ENCODE assay signal across 13 cellular contexts in the genomic region with DNA sequence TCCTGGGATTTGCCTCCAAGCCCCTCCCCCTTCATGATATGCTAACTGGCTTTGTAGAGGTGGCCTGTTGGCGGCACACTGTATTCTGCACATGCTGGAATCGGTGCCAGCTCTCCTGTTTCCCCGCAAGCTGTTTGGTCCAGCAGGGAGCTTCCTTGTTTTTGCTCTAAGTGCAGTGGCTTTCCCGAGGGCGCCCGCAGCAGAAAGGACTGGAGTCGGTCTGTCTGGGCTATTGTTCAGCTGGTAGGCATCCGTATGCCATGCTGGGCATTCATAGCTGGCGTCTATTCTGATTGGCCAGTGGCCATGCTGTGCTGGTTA.
DNase-seq lines count a peak whose midpoint lies in the region; ATAC-seq and TF ChIP-seq lines count a peak whose summit lies in the region.
"Had no signal": no experiment of that assay in that cellular context is flagged by ENCODE, and none has a peak within 500 bp of the region (broad histone marks: within the 10 kb centered on the region; RNA-seq: fewer than 3 reads in every experiment).

No MANE protein-coding gene starts in this region.

- no peak overlapping the region for H3K4me3 ChIP-seq in right cardiac atrium (ENCODE audit: low read length)
- no peak overlapping the region for H3K4me3 ChIP-seq in upper lobe of left lung
- H3K4me3 ChIP-seq: GM23338 had no signal

- H3K27ac Mint-ChIP-seq in activated CD8-positive, alpha-beta T cell treated with anti-CD3 and anti-CD28 coated beads, Interleukin-2, amount 10 ng/mL, durations not matched to agents 7 days and 5 days = no peak overlapping the region
- no peak overlapping the region for H3K27ac Mint-ChIP-seq in activated CD8-positive, alpha-beta T cell treated with anti-CD3 and anti-CD28 coated beads for 36 hours
- H3K27ac Mint-ChIP-seq: activated T-cell treated with anti-CD3 and anti-CD28 coated beads, Interleukin-2, amount 50 U/mL, for 72 hours; GM23338; stimulated activated naive B cell treated with anti-CD40 and anti-IgM and Interleukin-4, amounts not matched to agents 10 μg/mL and 1 μg/mL and 100 μg/mL, for 72 hours had no signal

- intact Hi-C loops in Right ventricle myocardium inferior (cut with DNase I) (no loop called here), left cardiac atrium (cut with DNase I) (no loop called here), right cardiac atrium (cut with DNase I) (no loop called here)
- intact Hi-C loops in activated CD8-positive, alpha-beta T cell treated with anti-CD3 and anti-CD28 coated beads for 36 hours (cut with micrococcal nuclease) = no loop called here

- CTCF ChIA-PET in activated CD8-positive, alpha-beta T cell treated with anti-CD3 and anti-CD28 coated beads, Interleukin-2, amount 10 ng/mL, durations not matched to agents 7 days and 5 days (lab: Charles Lee) = no interaction called here
- CTCF ChIA-PET in activated CD8-positive, alpha-beta T cell treated with anti-CD3 and anti-CD28 coated beads for 36 hours (lab: Charles Lee) = no interaction called here

- H3K27me3 ChIP-seq in right cardiac atrium (ENCODE audit: control insufficient read depth, insufficient read depth) = no peaks in the 10 kb centered on the region
- H3K27me3 ChIP-seq in upper lobe of left lung = no peaks in the 10 kb centered on the region

- peak; percentile 33 for ATAC-seq in Right ventricle myocardium inferior
- no peak for ATAC-seq in left cardiac atrium
- ATAC-seq in right cardiac atrium = peak; percentile 35 to 47
- ATAC-seq in upper lobe of left lung (ENCODE audit: low FRiP score in 2 of 2) = peak in 1 of 2 donors; percentile 46
- ATAC-seq in activated CD8-positive, alpha-beta T cell treated with anti-CD3 and anti-CD28 coated beads, Interleukin-2, amount 10 ng/mL, durations not matched to agents 7 days and 5 days = no peak
- no peak for ATAC-seq in activated CD8-positive, alpha-beta T cell treated with anti-CD3 and anti-CD28 coated beads for 36 hours
- ATAC-seq: activated T-cell treated with anti-CD3 and anti-CD28 coated beads, Interleukin-2, amount 50 U/mL, for 72 hours; GM23338; stimulated activated naive B cell treated with anti-CD40 and anti-IgM and Interleukin-4, amounts not matched to agents 10 μg/mL and 1 μg/mL and 100 μg/mL, for 72 hours had no signal

- peaks cover 6% of the 10 kb centered on the region for H3K4me1 Mint-ChIP-seq in activated CD8-positive, alpha-beta T cell treated with anti-CD3 and anti-CD28 coated beads, Interleukin-2, amount 10 ng/mL, durations not matched to agents 7 days and 5 days (ENCODE audit: low read depth)
- peaks cover 4% of the 10 kb centered on the region for H3K4me1 Mint-ChIP-seq in activated CD8-positive, alpha-beta T cell treated with anti-CD3 and anti-CD28 coated beads for 36 hours (ENCODE audit: low read depth)

- H3K9me3 ChIP-seq in right cardiac atrium (ENCODE audit: control insufficient read depth, low read length) (no peaks in the 10 kb centered on the region), upper lobe of left lung (no peaks in the 10 kb centered on the region)

- H3K36me3 ChIP-seq in upper lobe of left lung = no peaks in the 10 kb centered on the region

- no peak for TF ChIP-seq CTCF in upper lobe of left lung (IDR thresholded peaks at IDR 0.05)
- TF ChIP-seq CTCF in activated CD8-positive, alpha-beta T cell treated with anti-CD3 and anti-CD28 coated beads for 36 hours (IDR thresholded peaks at IDR 0.05) = no peak

- H3K9me3 Mint-ChIP-seq in activated CD8-positive, alpha-beta T cell treated with anti-CD3 and anti-CD28 coated beads, Interleukin-2, amount 10 ng/mL, durations not matched to agents 7 days and 5 days (ENCODE audit: insufficient read depth) = no peaks in the 10 kb centered on the region
- H3K9me3 Mint-ChIP-seq in activated CD8-positive, alpha-beta T cell treated with anti-CD3 and anti-CD28 coated beads for 36 hours = no peaks in the 10 kb centered on the region
- H3K9me3 Mint-ChIP-seq: GM23338; stimulated activated naive B cell treated with anti-CD40 and anti-IgM and Interleukin-4, amounts not matched to agents 10 μg/mL and 1 μg/mL and 100 μg/mL, for 72 hours had no signal

- H3K36me3 Mint-ChIP-seq in activated CD8-positive, alpha-beta T cell treated with anti-CD3 and anti-CD28 coated beads, Interleukin-2, amount 10 ng/mL, durations not matched to agents 7 days and 5 days (ENCODE audit: low read depth) = no peaks in the 10 kb centered on the region
- no peaks in the 10 kb centered on the region for H3K36me3 Mint-ChIP-seq in activated CD8-positive, alpha-beta T cell treated with anti-CD3 and anti-CD28 coated beads for 36 hours (ENCODE audit: low read depth)
- H3K36me3 Mint-ChIP-seq: stimulated activated naive B cell treated with anti-CD40 and anti-IgM and Interleukin-4, amounts not matched to agents 10 μg/mL and 1 μg/mL and 100 μg/mL, for 72 hours had no signal

- H3K4me3 Mint-ChIP-seq in activated CD8-positive, alpha-beta T cell treated with anti-CD3 and anti-CD28 coated beads, Interleukin-2, amount 10 ng/mL, durations not matched to agents 7 days and 5 days = no peak overlapping the region
- no peak overlapping the region for H3K4me3 Mint-ChIP-seq in activated CD8-positive, alpha-beta T cell treated with anti-CD3 and anti-CD28 coated beads for 36 hours
- H3K4me3 Mint-ChIP-seq: activated T-cell treated with anti-CD3 and anti-CD28 coated beads, Interleukin-2, amount 50 U/mL, for 72 hours; GM23338; stimulated activated naive B cell treated with anti-CD40 and anti-IgM and Interleukin-4, amounts not matched to agents 10 μg/mL and 1 μg/mL and 100 μg/mL, for 72 hours had no signal

- DNase-seq in Right ventricle myocardium inferior (ENCODE audit: missing footprints) = no peak
- DNase-seq in left cardiac atrium = no peak
- DNase-seq in NCI-H446 (lab: John Stamatoyannopoulos, UW) = peak; percentile 64 to 94
- DNase-seq in right cardiac atrium = no peak
- DNase-seq in upper lobe of left lung = peak in 1 of 2 donors; percentile 79
- DNase-seq in activated CD8-positive, alpha-beta T cell treated with anti-CD3 and anti-CD28 coated beads, Interleukin-2, amount 10 ng/mL, durations not matched to agents 7 days and 5 days = no peak
- DNase-seq in activated CD8-positive, alpha-beta T cell treated with anti-CD3 and anti-CD28 coated beads for 36 hours = no peak
- DNase-seq in activated CD8-positive, alpha-beta memory T cell treated with anti-CD3 and anti-CD28 coated beads, Interleukin-2, amount 50 U/mL, for 48 hours = no peak
- DNase-seq: activated T-cell treated with anti-CD3 and anti-CD28 coated beads, Interleukin-2, amount 50 U/mL, for 72 hours; occipital lobe; stimulated activated CD4-positive, alpha-beta T cell treated with anti-CD3 and anti-CD28 coated beads, Interleukin-1b, Interleukin-23, amount 100 ng/mL, for 48 hours; stimulated activated naive B cell treated with anti-CD40 and anti-IgM and Interleukin-4, amounts not matched to agents 10 μg/mL and 1 μg/mL and 100 μg/mL, for 72 hours had no signal

- WGBS in right cardiac atrium = 70% methylated on average over 9 of the region's 9 CpGs
- 45 to 59% methylated on average over 9 of the region's 9 CpGs for WGBS in upper lobe of left lung, 2 donors

- POLR2A ChIA-PET in activated CD8-positive, alpha-beta T cell treated with anti-CD3 and anti-CD28 coated beads, Interleukin-2, amount 10 ng/mL, durations not matched to agents 7 days and 5 days (lab: Charles Lee) = interaction anchor here (0.9 kb wide), 1 partner anchor 8 kb away, joined by 3 read pairs; no protein-coding TSS in a partner anchor
- POLR2A ChIA-PET in activated CD8-positive, alpha-beta T cell treated with anti-CD3 and anti-CD28 coated beads for 36 hours (lab: Charles Lee) = no interaction called here

- H3K4me1 ChIP-seq in right cardiac atrium (ENCODE audit: control insufficient read depth, insufficient read depth, low read length) = no peaks in the 10 kb centered on the region
- peaks cover 0 to 18% (median 9%) of the 10 kb centered on the region in 4 donors for H3K4me1 ChIP-seq in upper lobe of left lung

- no peak for TF ChIP-seq POLR2A in upper lobe of left lung (IDR thresholded peaks at IDR 0.05)

- no peaks in the 10 kb centered on the region for H3K27me3 Mint-ChIP-seq in activated CD8-positive, alpha-beta T cell treated with anti-CD3 and anti-CD28 coated beads, Interleukin-2, amount 10 ng/mL, durations not matched to agents 7 days and 5 days (ENCODE audit: low read depth)
- no peaks in the 10 kb centered on the region for H3K27me3 Mint-ChIP-seq in activated CD8-positive, alpha-beta T cell treated with anti-CD3 and anti-CD28 coated beads for 36 hours
- H3K27me3 Mint-ChIP-seq: stimulated activated naive B cell treated with anti-CD40 and anti-IgM and Interleukin-4, amounts not matched to agents 10 μg/mL and 1 μg/mL and 100 μg/mL, for 72 hours had no signal

- no peak for TF ChIP-seq EP300 in upper lobe of left lung (IDR thresholded peaks at IDR 0.05)

- H3K27ac ChIP-seq in right cardiac atrium (ENCODE audit: low read length) = no peak overlapping the region
- H3K27ac ChIP-seq in upper lobe of left lung = peak overlapping the region in 3 of 4 donors; percentile 55 to 64 (median 60)

Comparison
In these comparisons a context has a peak if more than half of its experiments do, and no peak if none do; other contexts are left out.
1. ATAC-seq: peak in Right ventricle myocardium inferior (single experiment) and right cardiac atrium (2 of 2); none in left cardiac atrium (0 of 2), activated CD8-positive, alpha-beta T cell treated with anti-CD3 and anti-CD28 coated beads, Interleukin-2, amount 10 ng/mL, durations not matched to agents 7 days and 5 days (single experiment) and activated CD8-positive, alpha-beta T cell treated with anti-CD3 and anti-CD28 coated beads for 36 hours (single experiment).
2. DNase-seq: peak in NCI-H446 (2 of 2); none in Right ventricle myocardium inferior (single experiment), left cardiac atrium (single experiment), right cardiac atrium (0 of 3), activated CD8-positive, alpha-beta T cell treated with anti-CD3 and anti-CD28 coated beads, Interleukin-2, amount 10 ng/mL, durations not matched to agents 7 days and 5 days (single experiment), activated CD8-positive, alpha-beta T cell treated with anti-CD3 and anti-CD28 coated beads for 36 hours (single experiment) and activated CD8-positive, alpha-beta memory T cell treated with anti-CD3 and anti-CD28 coated beads, Interleukin-2, amount 50 U/mL, for 48 hours (single experiment).